3 cellular contexts compared by ENCODE assay signal in genomic region chr5:162243651-162244050, GRCh38.
"Had no signal": no experiment of that assay in that cellular context is flagged by ENCODE, and none has a peak within 500 bp of the region (broad histone marks: within the 10 kb centered on the region; RNA-seq: fewer than 3 reads in every experiment).

No MANE protein-coding gene starts in this region.

- ATAC-seq: GM12878 had no signal

- DNase-seq: GDM1, GF-D8 had no signal

- H3K4me3 ChIP-seq: GM12878 had no signal
